Comparison of ENCODE assay signal across 1 cellular context in genomic region chr15:49152552-49153337, GRCh38.
TF ChIP-seq lines count a peak whose summit lies in the region.

No MANE protein-coding gene starts in this region.

TF ChIP-seq in HCT116, 20 proteins besides CTCF, POLR2A, EP300 and RAD21 (continued from another document):
- no peak for TF ChIP-seq REST (IDR thresholded peaks at IDR 0.05; ENCODE audit: low read depth)
- TF ChIP-seq FOSL1 (IDR thresholded peaks at IDR 0.05; ENCODE audit: low read depth) = no peak
- no peak for TF ChIP-seq ELF1 (IDR thresholded peaks at IDR 0.05; ENCODE audit: borderline replicate concordance, low read depth)
- no peak for TF ChIP-seq POLR2AphosphoS5 (IDR thresholded peaks at IDR 0.05; ENCODE audit: low read depth, low read length)
- TF ChIP-seq JUND (IDR thresholded peaks at IDR 0.05) = no peak
- TF ChIP-seq ZNF274 (IDR thresholded peaks at IDR 0.05; ENCODE audit: low read depth, low read length) = no peak
- no peak for TF ChIP-seq EZH2phosphoT487 (IDR thresholded peaks at IDR 0.05; ENCODE audit: borderline replicate concordance)
- no peak for TF ChIP-seq CBX3 (IDR thresholded peaks at IDR 0.05; ENCODE audit: low read depth)
- TF ChIP-seq EZH2 (IDR thresholded peaks at IDR 0.05) = no peak
- TF ChIP-seq TCF7L2 (IDR thresholded peaks at IDR 0.05; ENCODE audit: borderline replicate concordance, extremely low read depth, insufficient read depth, insufficient read length) = no peak
- no peak for TF ChIP-seq MAX (IDR thresholded peaks at IDR 0.05)
- no peak for TF ChIP-seq YY1 (IDR thresholded peaks at IDR 0.05; ENCODE audit: extremely low read depth, insufficient replicate concordance, low read depth, low read length)
- no peak for TF ChIP-seq ATF3 (IDR thresholded peaks at IDR 0.05)
- no peak for TF ChIP-seq CEBPB (IDR thresholded peaks at IDR 0.05; ENCODE audit: low read depth)
- no peak for TF ChIP-seq SIN3A (IDR thresholded peaks at IDR 0.05; ENCODE audit: low read depth)
- TF ChIP-seq ZBTB33 (IDR thresholded peaks at IDR 0.05; ENCODE audit: extremely low read depth, insufficient replicate concordance, low read length) = no peak
